Comparison of ENCODE assay signal across 8 cellular contexts in genomic region chr12:26119391-26119981, GRCh38. TPM values are rescaled to one million over a fixed set of nuclear protein-coding genes. Genes with fewer than 3 reads are reported as not detected.
DNase-seq lines count a peak whose midpoint lies in the region; ATAC-seq and TF ChIP-seq lines count a peak whose summit lies in the region.

No MANE protein-coding gene starts in this region.

- POLR2A ChIA-PET in naive thymus-derived CD4-positive, alpha-beta T cell (lab: Charles Lee) = interaction anchor here (0.6 kb wide), 1 partner anchor 59 kb away, joined by 3 read pairs; no protein-coding TSS in a partner anchor

- H3K4me3 Mint-ChIP-seq in naive thymus-derived CD4-positive, alpha-beta T cell = no peak overlapping the region

- intact Hi-C loops in breast epithelium (cut with DNase I; ENCODE audit: low total_unique reads) = no loop called here
- intact Hi-C loops in naive thymus-derived CD4-positive, alpha-beta T cell (cut with micrococcal nuclease) = loop anchor here (1.0 to 10.0 kb wide), 5 partner anchors 405 to 1405 kb away; partner anchors contain the start of genes PPFIBP1 (in 1 of the 2) and TM7SF3 (in 1 of the 2)

- H3K4me3 ChIP-seq in BE2C (ENCODE audit: low read depth, low read length) = no peak overlapping the region
- H3K4me3 ChIP-seq in breast epithelium = peak overlapping the region in 1 of 3 donors; percentile 9
- H3K4me3 ChIP-seq in naive thymus-derived CD4-positive, alpha-beta T cell (ENCODE audit: low read length) = no peak overlapping the region

- CTCF ChIA-PET in naive thymus-derived CD4-positive, alpha-beta T cell (lab: Charles Lee) = interaction anchor here (1.2 to 2.1 kb wide), 2 partner anchors 8 to 22 kb away, joined by 3 to 8 read pairs; no protein-coding TSS in a partner anchor

- peak overlapping the region; percentile 99 for H3K27ac ChIP-seq in breast epithelium
- no peak overlapping the region for H3K27ac ChIP-seq in naive thymus-derived CD4-positive, alpha-beta T cell (ENCODE audit: low read depth, low read length)

- H3K36me3 Mint-ChIP-seq in naive thymus-derived CD4-positive, alpha-beta T cell = peaks cover 0 to 1% (median 0%) of the 10 kb centered on the region in 5 donors

- TF ChIP-seq CTCF in BE2C (IDR thresholded peaks at IDR 0.05; ENCODE audit: low read depth, low read length) (peak; percentile 64), breast epithelium (IDR thresholded peaks at IDR 0.05) (peak; percentile 14 to 44 (median 42))

- no peaks in the 10 kb centered on the region for H3K9me3 Mint-ChIP-seq in naive thymus-derived CD4-positive, alpha-beta T cell

- peaks cover 42% of the 10 kb centered on the region for H3K27me3 ChIP-seq in BE2C
- H3K27me3 ChIP-seq in breast epithelium = no peaks in the 10 kb centered on the region
- peaks cover 17 to 35% of the 10 kb centered on the region in 2 donors for H3K27me3 ChIP-seq in naive thymus-derived CD4-positive, alpha-beta T cell (ENCODE audit: control insufficient read depth in 2 of 2, insufficient read depth in 2 of 2, low read length in 2 of 2)

- H3K27ac Mint-ChIP-seq in naive thymus-derived CD4-positive, alpha-beta T cell = no peak overlapping the region

- ATAC-seq in GM21390 (IDR thresholded peaks at IDR 0.05; ENCODE audit: unreplicated experiment) = peak; percentile 24
- no peak for ATAC-seq in naive thymus-derived CD4-positive, alpha-beta T cell

- peaks cover 41 to 83% (median 60%) of the 10 kb centered on the region in 5 donors for H3K27me3 Mint-ChIP-seq in naive thymus-derived CD4-positive, alpha-beta T cell

- H3K36me3 ChIP-seq in BE2C (no peaks in the 10 kb centered on the region), breast epithelium (no peaks in the 10 kb centered on the region)
- no peaks in the 10 kb centered on the region for H3K36me3 ChIP-seq in naive thymus-derived CD4-positive, alpha-beta T cell (ENCODE audit: control insufficient read depth in 2 of 3, insufficient read depth in 3 of 3, low read length in 3 of 3)

- H3K9me3 ChIP-seq in BE2C (no peaks in the 10 kb centered on the region), breast epithelium (no peaks in the 10 kb centered on the region)
- H3K9me3 ChIP-seq in naive thymus-derived CD4-positive, alpha-beta T cell (ENCODE audit: control insufficient read depth in 2 of 3, low read length in 3 of 3) = no peaks in the 10 kb centered on the region

- peaks cover 14 to 30% (median 25%) of the 10 kb centered on the region in 7 donors for H3K4me1 Mint-ChIP-seq in naive thymus-derived CD4-positive, alpha-beta T cell

- DNase-seq in BE2C (peak; percentile 23), NCI-H460 (ENCODE audit: extremely low read depth, low read depth) (peak; percentile 48), breast epithelium (ENCODE audit: low spot score in 2 of 2) (no peak), medulla oblongata (ENCODE audit: extremely low spot score) (peak; percentile 90)
- DNase-seq in naive thymus-derived CD4-positive, alpha-beta T cell = no peak
- no peak for DNase-seq in activated CD4-positive, CD25-positive, alpha-beta regulatory T cell treated with anti-CD3 and anti-CD28 coated beads, Interleukin-2, amount 50 U/mL, for 72 hours
- no peak for DNase-seq in activated naive CD4-positive, alpha-beta T cell (lab: John Stamatoyannopoulos, UW)

- H3K4me1 ChIP-seq in BE2C = peaks cover 3% of the 10 kb centered on the region; the same call in 1 of the 2 replicates
- no peaks in the 10 kb centered on the region for H3K4me1 ChIP-seq in breast epithelium
- peaks cover 7 to 18% of the 10 kb centered on the region in 2 donors for H3K4me1 ChIP-seq in naive thymus-derived CD4-positive, alpha-beta T cell (ENCODE audit: control insufficient read depth in 2 of 2, insufficient read depth in 2 of 2, low read length in 2 of 2)

- TF ChIP-seq POLR2A in breast epithelium (IDR thresholded peaks at IDR 0.05) = no peak

RNA-seq across cellular contexts. Expression of gene BHLHE41, which starts 5.4 kb away (rescaled TPM):
- 0.45 TPM for polyA plus RNA-seq in BE2C (2012; ENCODE audit: insufficient read depth, insufficient read length, low read depth)
- 0.98 and 2.7 TPM in 2 replicates for total RNA-seq in NCI-H460 (2014; rRNA removed; shearing (Covaris generic))
- 0.11 and 0.49 TPM in 2 replicates for polyA plus RNA-seq in NCI-H460 (2014; cell fraction: nucleus; rRNA removed)
- total RNA-seq in breast epithelium = 10 to 100 TPM in 1 of 3 donors, 1 to 10 TPM in 2; 5.6 to 29.7 (median 9.2) TPM
- total RNA-seq in naive thymus-derived CD4-positive, alpha-beta T cell = 1 to 10 TPM in 1 of 5 experiments, under 1 TPM in 2, not detected in 2; 0.42 to 1.2 (median 0.84) TPM
- not detected for polyA plus RNA-seq in naive thymus-derived CD4-positive, alpha-beta T cell

Comparison
In these comparisons a context has a peak if more than half of its experiments do, and no peak if none do; other contexts are left out.
1. DNase-seq: peak in BE2C (single experiment), NCI-H460 (single experiment) and medulla oblongata (single experiment); none in breast epithelium (0 of 2), naive thymus-derived CD4-positive, alpha-beta T cell (0 of 9), activated CD4-positive, CD25-positive, alpha-beta regulatory T cell treated with anti-CD3 and anti-CD28 coated beads, Interleukin-2, amount 50 U/mL, for 72 hours (single experiment) and activated naive CD4-positive, alpha-beta T cell (0 of 4).